In the genomic region with DNA sequence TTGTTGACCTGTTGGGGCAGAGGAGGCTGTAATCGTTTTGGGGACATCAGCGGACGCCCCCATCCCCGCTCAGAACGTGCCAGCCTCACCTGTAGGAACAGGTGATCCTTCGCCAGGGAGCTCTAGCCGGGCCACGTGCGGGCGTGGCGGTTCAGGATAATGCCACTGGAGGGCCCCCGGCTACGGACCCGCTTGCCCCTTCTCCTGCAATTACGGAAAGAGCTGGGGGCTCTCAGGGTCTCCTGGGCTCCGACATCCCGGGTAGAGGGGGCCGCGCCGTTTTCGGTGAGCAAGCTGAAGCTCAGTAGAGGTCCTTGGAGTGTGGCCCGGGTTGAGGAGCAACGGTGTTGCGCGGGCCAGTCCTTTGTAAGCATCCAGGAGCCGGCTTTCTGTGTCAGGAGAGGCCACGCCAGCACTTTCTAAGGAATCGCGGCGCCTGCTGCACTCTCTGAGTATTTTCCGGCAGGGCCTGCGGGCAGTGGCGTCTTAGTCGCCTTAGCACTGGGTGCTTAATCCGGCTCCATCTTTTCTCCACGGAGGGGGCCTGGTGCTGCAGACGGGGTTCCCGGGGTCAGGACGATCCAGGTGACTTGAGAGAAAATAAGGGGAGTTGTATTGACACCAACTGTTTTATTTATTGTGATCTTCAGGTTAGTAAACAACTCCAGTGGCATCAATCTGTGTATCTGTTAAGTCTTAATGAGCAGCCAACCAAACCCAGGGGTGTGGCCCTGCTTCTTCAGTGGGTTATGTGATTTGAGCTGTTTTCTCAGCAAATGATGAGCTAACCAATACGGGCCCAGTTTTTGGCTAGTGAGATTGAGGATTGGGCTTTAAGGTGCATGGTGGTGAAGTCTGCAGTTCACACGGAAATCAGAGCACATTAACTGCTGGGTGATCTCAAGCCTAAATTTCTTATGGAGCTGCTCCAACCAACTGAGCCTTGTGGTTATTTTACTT, we compare ENCODE assay signal across 8 cellular contexts. TPM values are rescaled to one million over a fixed set of nuclear protein-coding genes. Genes with fewer than 3 reads are reported as not detected.
DNase-seq lines count a peak whose midpoint lies in the region; ATAC-seq and TF ChIP-seq lines count a peak whose summit lies in the region.

No MANE protein-coding gene starts in this region.

- H3K4me1 ChIP-seq in body of pancreas = peaks cover 42% of the 10 kb centered on the region

- H3K36me3 ChIP-seq in body of pancreas (replicated peaks in 1 of 2; ENCODE audit: insufficient read depth in 1 of 2, low read depth in 2 of 2) = no peaks in the 10 kb centered on the region

- ATAC-seq in Right ventricle myocardium inferior = no peak
- ATAC-seq in body of pancreas = no peak
- peak; percentile 33 for ATAC-seq in sciatic nerve
- no peak for ATAC-seq in GM19452 (IDR thresholded peaks at IDR 0.05; ENCODE audit: unreplicated experiment)
- ATAC-seq in HG03342 (IDR thresholded peaks at IDR 0.05; ENCODE audit: unreplicated experiment) = no peak

- no peaks in the 10 kb centered on the region for H3K27me3 ChIP-seq in body of pancreas

- peak in 6 of 7 experiments; percentile 22 to 55 (median 47) for TF ChIP-seq CTCF in body of pancreas (IDR thresholded peaks at IDR 0.05)

- H3K9me3 ChIP-seq in body of pancreas = no peaks in the 10 kb centered on the region

- DNase-seq in Right ventricle myocardium inferior (ENCODE audit: missing footprints) (peak; percentile 56), cardiac septum (ENCODE audit: low spot score) (no peak), NCI-H69 (lab: John Stamatoyannopoulos, UW) (peak; percentile 93), body of pancreas (peak; percentile 46 to 75 (median 60)), sciatic nerve (ENCODE audit: low spot score) (peak; percentile 66)

- intact Hi-C loops in Right ventricle myocardium inferior (cut with DNase I) (loop anchor here (10.0 kb wide), 4 partner anchors 82 to 438 kb away; no protein-coding TSS in a partner anchor), cardiac septum (cut with DNase I) (no loop called here), body of pancreas (cut with DNase I) (no loop called here), sciatic nerve (cut with DNase I) (no loop called here)

- H3K4me3 ChIP-seq in body of pancreas (no peak overlapping the region), iPS-11a (ENCODE audit: low read depth, low read length) (peak overlapping the region; percentile 65)

- peak overlapping the region; percentile 10 to 78 (median 74) for H3K27ac ChIP-seq in body of pancreas

- 14 to 16% methylated on average over 13 to 41 of the region's 41 CpGs for WGBS in body of pancreas, 2 donors

- TF ChIP-seq POLR2A in body of pancreas (IDR thresholded peaks at IDR 0.05) = no peak

RNA-seq across cellular contexts. Expression of a gene that starts 1.9 kb away (rescaled TPM):
- total RNA-seq in Right ventricle myocardium inferior = 7.0 TPM
- 16.3 TPM for total RNA-seq in cardiac septum
- 10 to 100 TPM; 15.3 to 27.7 TPM for total RNA-seq in body of pancreas
- 14.6 TPM for total RNA-seq in sciatic nerve
